In genomic region chr17:45784293-45784582, GRCh38 we compare ENCODE assay signal across 1 cellular context.
TF ChIP-seq lines count a peak whose summit lies in the region.

CRHR1 (plus strand) TSS chr17:45784320; CDS start chr17:45784545, 225 bp downstream.

TF ChIP-seq in GM12878, 131 proteins besides CTCF, POLR2A, EP300 and RAD21 (continued from another document):
- TF ChIP-seq ZBTB40 (IDR thresholded peaks at IDR 0.05; ENCODE audit: borderline replicate concordance), result no peak
- TF ChIP-seq, protein P1, sequence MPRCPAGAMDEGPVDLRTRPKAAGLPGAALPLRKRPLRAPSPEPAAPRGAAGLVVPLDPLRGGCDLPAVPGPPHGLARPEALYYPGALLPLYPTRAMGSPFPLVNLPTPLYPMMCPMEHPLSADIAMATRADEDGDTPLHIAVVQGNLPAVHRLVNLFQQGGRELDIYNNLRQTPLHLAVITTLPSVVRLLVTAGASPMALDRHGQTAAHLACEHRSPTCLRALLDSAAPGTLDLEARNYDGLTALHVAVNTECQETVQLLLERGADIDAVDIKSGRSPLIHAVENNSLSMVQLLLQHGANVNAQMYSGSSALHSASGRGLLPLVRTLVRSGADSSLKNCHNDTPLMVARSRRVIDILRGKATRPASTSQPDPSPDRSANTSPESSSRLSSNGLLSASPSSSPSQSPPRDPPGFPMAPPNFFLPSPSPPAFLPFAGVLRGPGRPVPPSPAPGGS (IDR thresholded peaks at IDR 0.05; ENCODE audit: borderline replicate concordance, insufficient read depth, low read depth, low read length, poor library complexity, severe bottlenecking), result no peak
- TF ChIP-seq PML (IDR thresholded peaks at IDR 0.05; ENCODE audit: low read length), result no peak
- TF ChIP-seq SPI1 (IDR thresholded peaks at IDR 0.05; ENCODE audit: borderline replicate concordance, insufficient read depth, low read depth, low read length), result no peak
- no peak for TF ChIP-seq DPF2 (IDR thresholded peaks at IDR 0.05)
- no peak for TF ChIP-seq SUZ12 (IDR thresholded peaks at IDR 0.05; ENCODE audit: unreplicated experiment)
- no peak for TF ChIP-seq CUX1 (IDR thresholded peaks at IDR 0.05; ENCODE audit: insufficient replicate concordance, low read depth, low read length)
- no peak for TF ChIP-seq PKNOX1 (IDR thresholded peaks at IDR 0.05)
- no peak for TF ChIP-seq ETV6 (conservative IDR thresholded peaks at IDR 0.05 in 1 of 2, IDR thresholded peaks at IDR 0.05 in 1 of 2; ENCODE audit: borderline replicate concordance in 1 of 2, low read depth in 1 of 2)
- TF ChIP-seq ZBTB4 (CRISPR knock-in tag; IDR thresholded peaks at IDR 0.05), result no peak
- no peak for TF ChIP-seq EGR1 (IDR thresholded peaks at IDR 0.05; ENCODE audit: borderline replicate concordance in 1 of 2, low read depth in 2 of 2, low read length in 2 of 2)
